Comparison of ENCODE assay signal across 22 cellular contexts in the genomic region with DNA sequence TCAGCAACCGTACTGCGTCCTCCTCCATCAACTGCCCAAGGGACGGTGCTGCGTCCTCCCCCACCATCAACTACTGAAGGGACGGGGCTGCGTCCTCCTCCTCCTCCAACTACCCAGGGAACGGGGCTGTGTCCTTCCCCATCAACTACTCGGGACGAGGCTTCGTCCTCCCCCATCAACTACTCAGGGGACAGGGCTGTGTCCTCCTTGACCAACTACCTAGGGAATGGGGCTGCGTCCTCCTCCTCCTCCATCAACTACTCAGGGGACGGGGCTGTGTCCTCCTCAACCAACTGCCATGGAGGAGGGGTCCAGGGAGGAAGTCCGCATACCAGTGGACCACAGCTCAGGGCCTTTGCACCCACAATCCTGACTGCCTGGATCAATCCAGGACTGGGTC.
"Had no signal": no experiment of that assay in that cellular context is flagged by ENCODE, and none has a peak within 500 bp of the region (broad histone marks: within the 10 kb centered on the region; RNA-seq: fewer than 3 reads in every experiment).

No MANE protein-coding gene starts in this region.

- H3K4me2 ChIP-seq: hepatocyte had no signal

- H3K9ac ChIP-seq: parathyroid adenoma had no signal

- H3K9me3 Mint-ChIP-seq: type B pancreatic cell had no signal

- H3K9me3 ChIP-seq: thyroid gland had no signal

- H3K4me1 ChIP-seq: esophagus squamous epithelium, gastroesophageal sphincter, parathyroid adenoma, psoas muscle, suprapubic skin, thyroid gland, uterus had no signal

- H3K27ac Mint-ChIP-seq: dendritic cell treated with granulocyte-macrophage colony-stimulating factor and Interleukin-4, amounts not matched to agents 40 ng/mL and 50 ng/mL, for 4 days; effector memory CD8-positive, alpha-beta T cell; naive B cell; type B pancreatic cell had no signal

- H3K27me3 Mint-ChIP-seq: dendritic cell treated with granulocyte-macrophage colony-stimulating factor and Interleukin-4, amounts not matched to agents 40 ng/mL and 50 ng/mL, for 4 days; effector memory CD8-positive, alpha-beta T cell; naive B cell; type B pancreatic cell had no signal

- H3K27ac ChIP-seq: esophagus squamous epithelium, gastroesophageal sphincter, hepatocyte, parathyroid adenoma, psoas muscle, suprapubic skin, thyroid gland, uterus had no signal

- H3K4me3 Mint-ChIP-seq: dendritic cell treated with granulocyte-macrophage colony-stimulating factor and Interleukin-4, amounts not matched to agents 40 ng/mL and 50 ng/mL, for 4 days; effector memory CD8-positive, alpha-beta T cell; nephron; type B pancreatic cell had no signal

- H3K36me3 ChIP-seq: uterus had no signal

- DNase-seq: effector memory CD8-positive, alpha-beta T cell; esophagus squamous epithelium; foreskin fibroblast; left colon; left ventricle myocardium superior; mesenchymal stem cell; midbrain; naive B cell; psoas muscle; retina; stimulated activated naive CD8-positive, alpha-beta T cell treated with anti-CD3 and anti-CD28 coated beads, Interleukin-15, Interleukin-2, amounts not matched to agents 100 U/mL and 50 U/mL, for 24 hours; thyroid gland; uterus had no signal

- H2AFZ ChIP-seq: hepatocyte, parathyroid adenoma had no signal

- H3K4me3 ChIP-seq: esophagus squamous epithelium, gastroesophageal sphincter, hepatocyte, lung, psoas muscle, suprapubic skin, thyroid gland, uterus had no signal

- H3K27me3 ChIP-seq: esophagus squamous epithelium, gastroesophageal sphincter, hepatocyte, suprapubic skin, thyroid gland, uterus had no signal

- ATAC-seq: effector memory CD8-positive, alpha-beta T cell; gastroesophageal sphincter; left colon; sciatic nerve; stimulated activated naive CD8-positive, alpha-beta T cell treated with anti-CD3 and anti-CD28 coated beads, Interleukin-15, Interleukin-2, amounts not matched to agents 100 U/mL and 50 U/mL, for 24 hours had no signal
